ENCODE assay signal across 8 cellular contexts in genomic region chr2:87455850-87456249, GRCh38.
DNase-seq lines count a peak whose midpoint lies in the region; ATAC-seq and TF ChIP-seq lines count a peak whose summit lies in the region.
"Not testable (repeated sequence)": the region's sequence is repeated elsewhere in the genome, so short reads cannot be mapped to it uniquely, and the experiment has no call there.

No MANE protein-coding gene starts in this region.

- H3K27me3 ChIP-seq in breast epithelium; right cardiac atrium (ENCODE audit: control insufficient read depth, insufficient read depth); aorta (ENCODE audit: control insufficient read depth in 1 of 2, insufficient read depth in 2 of 2, low read length in 1 of 2): not testable (repeated sequence)

- CTCF ChIA-PET in HEK293 (lab: Yijun Ruan, JAX); activated CD4-positive, alpha-beta T cell treated with anti-CD3 and anti-CD28 coated beads for 36 hours (lab: Charles Lee): not testable (repeated sequence)

- not testable (repeated sequence) for TF ChIP-seq POLR2A in breast epithelium (IDR thresholded peaks at IDR 0.05)

- H3K4me1 Mint-ChIP-seq in activated CD4-positive, alpha-beta T cell treated with anti-CD3 and anti-CD28 coated beads for 36 hours, result peaks cover 15% of the 10 kb centered on the region
- peaks cover 27% of the 10 kb centered on the region for H3K4me1 Mint-ChIP-seq in osteocyte (ENCODE audit: unreplicated experiment)

- intact Hi-C loops in activated CD4-positive, alpha-beta T cell treated with anti-CD3 and anti-CD28 coated beads for 36 hours (cut with DNase I, micrococcal nuclease); breast epithelium (cut with DNase I; ENCODE audit: low total_unique reads); right cardiac atrium (cut with DNase I); aorta (cut with DNase I): not testable (repeated sequence)

- H3K4me1 ChIP-seq in HEK293 (ENCODE audit: control insufficient read depth, insufficient read depth, low read length); breast epithelium; right cardiac atrium (ENCODE audit: control insufficient read depth, insufficient read depth, low read length); aorta (ENCODE audit: control insufficient read depth in 1 of 2, insufficient read depth in 2 of 2, low read length in 2 of 2): not testable (repeated sequence)

- 7% methylated on average over 5 of the region's 10 CpGs for WGBS in right cardiac atrium
- 0 to 2% methylated on average over 5 of the region's 10 CpGs for WGBS in aorta, 2 donors

- TF ChIP-seq CTCF in HEK293 (tag by site-specific recombination; IDR thresholded peaks at IDR 0.05); breast epithelium (IDR thresholded peaks at IDR 0.05); osteocyte (IDR thresholded peaks at IDR 0.05): not testable (repeated sequence)

- not testable (repeated sequence) for H3K27me3 Mint-ChIP-seq in activated CD4-positive, alpha-beta T cell treated with anti-CD3 and anti-CD28 coated beads for 36 hours; osteocyte (ENCODE audit: unreplicated experiment)

- H3K4me3 Mint-ChIP-seq in activated CD4-positive, alpha-beta T cell treated with anti-CD3 and anti-CD28 coated beads for 36 hours, result peak overlapping the region; percentile 71
- peak overlapping the region; percentile 64 for H3K4me3 Mint-ChIP-seq in osteocyte (ENCODE audit: unreplicated experiment)

- ATAC-seq in GM18907 (IDR thresholded peaks at IDR 0.05; ENCODE audit: unreplicated experiment) (peak; percentile 46), HG03460 (IDR thresholded peaks at IDR 0.05; ENCODE audit: unreplicated experiment) (peak; percentile 57), right cardiac atrium (peak; percentile 51 to 54), aorta (ENCODE audit: low FRiP score) (peak; percentile 56)
- peak; percentile 30 for ATAC-seq in activated CD4-positive, alpha-beta T cell treated with anti-CD3 and anti-CD28 coated beads for 36 hours

- not testable (repeated sequence) for H3K36me3 ChIP-seq in HEK293 (ENCODE audit: control insufficient read depth in 2 of 2, insufficient read depth in 1 of 2, low read length in 2 of 2); breast epithelium; aorta (ENCODE audit: control insufficient read depth in 1 of 2, insufficient read depth in 2 of 2, low read length in 1 of 2)

- peak overlapping the region; percentile 36 for H3K4me3 ChIP-seq in HEK293 (ENCODE audit: low read depth, low read length)
- peak overlapping the region; percentile 23 to 57 (median 42) for H3K4me3 ChIP-seq in breast epithelium
- peak overlapping the region; percentile 29 for H3K4me3 ChIP-seq in right cardiac atrium (ENCODE audit: low read length)
- not testable (repeated sequence) for H3K4me3 ChIP-seq in aorta (ENCODE audit: low read length in 2 of 2)

- H3K36me3 Mint-ChIP-seq in activated CD4-positive, alpha-beta T cell treated with anti-CD3 and anti-CD28 coated beads for 36 hours (ENCODE audit: low read depth); osteocyte (ENCODE audit: unreplicated experiment): not testable (repeated sequence)

- peak; percentile 45 for DNase-seq in activated CD4-positive, alpha-beta T cell treated with anti-CD3 and anti-CD28 coated beads for 36 hours
- DNase-seq in breast epithelium (ENCODE audit: low spot score in 2 of 2); osteocyte (ENCODE audit: extremely low spot score, unreplicated experiment): not testable (repeated sequence)
- peak in 1 of 3 donors; percentile 52 for DNase-seq in right cardiac atrium
- DNase-seq in aorta, result peak in 1 of 2 donors; percentile 60

- POLR2A ChIA-PET in HEK293 (lab: Yijun Ruan, JAX); activated CD4-positive, alpha-beta T cell treated with anti-CD3 and anti-CD28 coated beads for 36 hours (lab: Charles Lee): not testable (repeated sequence)

- H3K27ac ChIP-seq in HEK293 (ENCODE audit: extremely low read depth, low read depth, low read length), result 0 out of 2 replicates have a peak overlapping the region, but pooled peaks have one; percentile 31
- H3K27ac ChIP-seq in breast epithelium, result peak overlapping the region; percentile 79 to 86
- H3K27ac ChIP-seq in right cardiac atrium (ENCODE audit: low read length), result not testable (repeated sequence)
- peak overlapping the region in 1 of 2 donors; percentile 82 for H3K27ac ChIP-seq in aorta (ENCODE audit: low read depth in 1 of 2, low read length in 2 of 2)

- H3K9me3 ChIP-seq in HEK293 (ENCODE audit: control insufficient read depth, insufficient read depth, low read depth, low read length); breast epithelium; right cardiac atrium (ENCODE audit: control insufficient read depth, low read length); aorta (ENCODE audit: control insufficient read depth, low read length): not testable (repeated sequence)

- not testable (repeated sequence) for H3K9me3 Mint-ChIP-seq in activated CD4-positive, alpha-beta T cell treated with anti-CD3 and anti-CD28 coated beads for 36 hours (ENCODE audit: low read depth); osteocyte (ENCODE audit: unreplicated experiment)

- not testable (repeated sequence) for H3K27ac Mint-ChIP-seq in activated CD4-positive, alpha-beta T cell treated with anti-CD3 and anti-CD28 coated beads for 36 hours
- peak overlapping the region; percentile 34 for H3K27ac Mint-ChIP-seq in osteocyte (ENCODE audit: unreplicated experiment)
